Comparison of ENCODE assay signal across 8 cellular contexts in genomic region chr4:143185253-143186107, GRCh38. TPM values are rescaled to one million over a fixed set of nuclear protein-coding genes. Genes with fewer than 3 reads are reported as not detected.
DNase-seq lines count a peak whose midpoint lies in the region; ATAC-seq and TF ChIP-seq lines count a peak whose summit lies in the region.

No MANE protein-coding gene starts in this region.

- TF ChIP-seq CTCF in SK-N-SH (IDR thresholded peaks at IDR 0.05) (no peak), upper lobe of left lung (IDR thresholded peaks at IDR 0.05) (no peak)

- H3K27ac ChIP-seq in SK-N-SH (ENCODE audit: low read depth in 2 of 2, low read length in 1 of 2): peak overlapping the region; percentile 85 to 92
- H3K27ac ChIP-seq in mesodermal cell (ENCODE audit: low read depth, low read length, severe bottlenecking): peak overlapping the region; percentile 82
- peak overlapping the region; percentile 92 to 95 (median 94) for H3K27ac ChIP-seq in upper lobe of left lung

- H2AFZ ChIP-seq in SK-N-SH (ENCODE audit: low read depth): peak overlapping the region; percentile 71; the same call in 1 of the 2 replicates

- peak overlapping the region; percentile 84 for H3K9ac ChIP-seq in SK-N-SH

- peaks cover 17 to 25% of the 10 kb centered on the region in 2 experiments; a peak in 3 of 4 replicates for H3K4me1 ChIP-seq in SK-N-SH (ENCODE audit: control insufficient read depth in 1 of 2, insufficient read depth in 2 of 2, low read depth in 1 of 2, low read length in 1 of 2)
- H3K4me1 ChIP-seq in mesodermal cell (ENCODE audit: control insufficient read depth, insufficient read depth, low read length, poor library complexity, severe bottlenecking): peaks cover 6% of the 10 kb centered on the region
- H3K4me1 ChIP-seq in upper lobe of left lung: peaks cover 38 to 56% (median 44%) of the 10 kb centered on the region in 4 donors

- H3K4me3 ChIP-seq in SK-N-SH (ENCODE audit: low read depth in 2 of 2, low read length in 1 of 2) (peak overlapping the region; percentile 90 to 94), mesodermal cell (ENCODE audit: extremely low read depth, insufficient read depth, low read length, poor library complexity, severe bottlenecking) (peak overlapping the region; percentile 98), upper lobe of left lung (peak overlapping the region; percentile 61 to 76 (median 68))

- H3K9me2 ChIP-seq in SK-N-SH: no peaks in the 10 kb centered on the region

- H3K27me3 ChIP-seq in SK-N-SH (ENCODE audit: insufficient read depth) (no peaks in the 10 kb centered on the region), upper lobe of left lung (no peaks in the 10 kb centered on the region)

- WGBS in SK-N-SH (ENCODE audit: low lambda C conversion rate): 0% methylated on average over 20 of the region's 50 CpGs
- 0% methylated on average over 45 to 46 of the region's 50 CpGs for WGBS in mesodermal cell (ENCODE audit: insufficient coverage in 2 of 2), 2 experiments
- 0 to 2% methylated on average over 13 to 37 of the region's 50 CpGs for WGBS in upper lobe of left lung, 2 donors

- TF ChIP-seq RAD21 in SK-N-SH (IDR thresholded peaks at IDR 0.05; ENCODE audit: low read length): no peak

- peaks cover 20 to 26% of the 10 kb centered on the region in 2 experiments for H3K36me3 ChIP-seq in SK-N-SH (replicated peaks in 1 of 2; ENCODE audit: control insufficient read depth in 1 of 2, insufficient read depth in 2 of 2, low read length in 1 of 2)
- peaks cover 14% of the 10 kb centered on the region for H3K36me3 ChIP-seq in mesodermal cell (ENCODE audit: control insufficient read depth, insufficient read depth, low read length)
- peaks cover 0 to 19% (median under 1%) of the 10 kb centered on the region in 4 donors for H3K36me3 ChIP-seq in upper lobe of left lung

- peaks cover 72% of the 10 kb centered on the region for H3K79me2 ChIP-seq in SK-N-SH (ENCODE audit: insufficient read depth)

- peaks cover 11% of the 10 kb centered on the region for H3F3A ChIP-seq in SK-N-SH (replicated peaks; ENCODE audit: insufficient read depth)

- POLR2A ChIA-PET in SK-N-SH (lab: Yijun Ruan, JAX): no interaction called here

- no peak for TF ChIP-seq POLR2A in upper lobe of left lung (IDR thresholded peaks at IDR 0.05)

- CTCF ChIA-PET in SK-N-SH (lab: Yijun Ruan, JAX): interaction anchor here (0.6 to 1.0 kb wide), 2 partner anchors 11 to 150 kb away, joined by 4 read pairs; no protein-coding TSS in a partner anchor

- no peak for TF ChIP-seq EP300 in SK-N-SH (IDR thresholded peaks at IDR 0.05; ENCODE audit: borderline replicate concordance in 1 of 2, low read depth in 1 of 2, low read length in 1 of 2)
- TF ChIP-seq EP300 in upper lobe of left lung (IDR thresholded peaks at IDR 0.05): no peak

- peak overlapping the region; percentile 95 for H3K4me2 ChIP-seq in SK-N-SH

- H4K20me1 ChIP-seq in SK-N-SH (ENCODE audit: insufficient read depth): peaks cover 37% of the 10 kb centered on the region

- ATAC-seq in GM18861 (IDR thresholded peaks at IDR 0.05; ENCODE audit: unreplicated experiment) (peak; percentile 3), HG03045 (IDR thresholded peaks at IDR 0.05; ENCODE audit: unreplicated experiment) (peak; percentile 22), upper lobe of left lung (ENCODE audit: low FRiP score in 2 of 2) (peak; percentile 48 to 49)

- DNase-seq in Ammon's horn (ENCODE audit: low spot score) (peak; percentile 17), SK-N-SH (peak; percentile 6), upper lobe of left lung (peak in 1 of 2 donors; percentile 31)
- DNase-seq in effector CD8-positive, alpha-beta T cell (lab: John Stamatoyannopoulos, UW): peak; percentile 27
- no peak for DNase-seq in stimulated activated CD4-positive, alpha-beta T cell treated with anti-CD3 and anti-CD28 coated beads, Interleukin-12 subunit alpha, Interleukin-12 subunit beta, amount 100 ng/mL, for 4 hours

- H3K9me3 ChIP-seq in SK-N-SH (no peaks in the 10 kb centered on the region), mesodermal cell (ENCODE audit: control insufficient read depth, low read length) (no peaks in the 10 kb centered on the region), upper lobe of left lung (no peaks in the 10 kb centered on the region)

TF ChIP-seq in SK-N-SH, 30 proteins besides CTCF, POLR2A, EP300 and RAD21:
- TF ChIP-seq USF1 (IDR thresholded peaks at IDR 0.05; ENCODE audit: borderline replicate concordance, low read depth): 0 out of 2 replicates have a peak, but pooled peaks have one; percentile 26
- TF ChIP-seq ELF1 (IDR thresholded peaks at IDR 0.05): no peak
- peak; percentile 37; the same call in 1 of the 2 replicates for TF ChIP-seq YY1 (IDR thresholded peaks at IDR 0.05; ENCODE audit: low read depth)

RNA-seq across cellular contexts. Expression of gene USP38, which starts 0.8 kb away (rescaled TPM):
- polyA plus RNA-seq in SK-N-SH (2012; rRNA removed): 4.3 and 6.3 TPM in 2 replicates
- polyA plus RNA-seq in SK-N-SH (2012; cell fraction: cytosol; rRNA removed): 5.1 and 6.1 TPM in 2 replicates
- polyA plus RNA-seq in SK-N-SH (2012; cell fraction: nucleus; rRNA removed): 2.8 and 5.1 TPM in 2 replicates
- polyA plus RNA-seq in mesodermal cell (2013, experiment 1 of 2): 14.5 TPM
- polyA plus RNA-seq in mesodermal cell (2013, experiment 2 of 2): 15.3 TPM
- total RNA-seq in upper lobe of left lung: 10 to 100 TPM; 14.7 to 41.7 (median 23.4) TPM
